1 cellular context compared by ENCODE assay signal in the genomic region with DNA sequence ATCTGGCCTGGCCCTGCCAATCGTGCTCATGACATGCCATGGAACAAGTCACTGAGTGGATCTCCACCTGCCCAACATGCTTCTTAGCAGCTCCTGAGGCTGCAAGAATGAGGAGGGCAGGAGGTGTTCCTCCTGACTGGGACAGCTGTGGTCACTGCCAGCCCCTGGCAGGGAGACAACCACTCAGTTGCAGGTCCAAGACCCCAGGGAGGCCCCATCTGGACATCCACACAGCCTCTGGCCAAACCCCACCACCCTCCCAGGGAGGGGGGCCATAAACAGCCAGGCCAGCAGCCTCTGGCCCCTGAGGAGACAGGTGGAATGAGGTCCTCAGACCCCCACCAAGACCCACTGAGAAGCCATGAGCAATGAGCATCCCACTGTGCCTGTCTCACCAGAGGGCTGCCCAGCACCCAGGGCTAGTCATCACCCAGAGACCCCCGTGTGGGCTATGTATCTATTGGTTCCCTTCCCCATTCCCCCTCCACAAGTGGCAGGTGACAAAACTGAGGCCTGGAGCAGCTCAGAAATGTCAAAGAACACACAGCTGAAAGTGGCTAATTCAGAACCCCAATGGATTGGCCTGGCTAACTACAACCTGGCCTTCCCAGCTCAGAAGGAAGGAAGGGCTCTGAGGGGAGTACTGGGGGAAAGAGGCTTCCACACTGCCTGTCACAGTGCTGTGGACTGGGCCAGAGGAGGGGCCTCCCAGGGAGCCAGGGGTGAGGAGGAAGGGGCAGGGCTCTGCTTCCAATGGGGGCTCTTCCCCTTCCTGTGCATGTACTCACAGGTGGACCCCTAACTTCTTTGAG.
TF ChIP-seq lines count a peak whose summit lies in the region.

No MANE protein-coding gene starts in this region.

TF ChIP-seq in WTC11, 78 proteins besides CTCF, POLR2A, EP300 and RAD21 (continued from another document):
- TF ChIP-seq, protein P1, sequence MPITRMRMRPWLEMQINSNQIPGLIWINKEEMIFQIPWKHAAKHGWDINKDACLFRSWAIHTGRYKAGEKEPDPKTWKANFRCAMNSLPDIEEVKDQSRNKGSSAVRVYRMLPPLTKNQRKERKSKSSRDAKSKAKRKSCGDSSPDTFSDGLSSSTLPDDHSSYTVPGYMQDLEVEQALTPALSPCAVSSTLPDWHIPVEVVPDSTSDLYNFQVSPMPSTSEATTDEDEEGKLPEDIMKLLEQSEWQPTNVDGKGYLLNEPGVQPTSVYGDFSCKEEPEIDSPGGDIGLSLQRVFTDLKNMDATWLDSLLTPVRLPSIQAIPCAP (CRISPR knock-in tag; IDR thresholded peaks at IDR 0.05): no peak
- TF ChIP-seq ZNF121 (CRISPR knock-in tag; IDR thresholded peaks at IDR 0.05): no peak
